In the genomic region with DNA sequence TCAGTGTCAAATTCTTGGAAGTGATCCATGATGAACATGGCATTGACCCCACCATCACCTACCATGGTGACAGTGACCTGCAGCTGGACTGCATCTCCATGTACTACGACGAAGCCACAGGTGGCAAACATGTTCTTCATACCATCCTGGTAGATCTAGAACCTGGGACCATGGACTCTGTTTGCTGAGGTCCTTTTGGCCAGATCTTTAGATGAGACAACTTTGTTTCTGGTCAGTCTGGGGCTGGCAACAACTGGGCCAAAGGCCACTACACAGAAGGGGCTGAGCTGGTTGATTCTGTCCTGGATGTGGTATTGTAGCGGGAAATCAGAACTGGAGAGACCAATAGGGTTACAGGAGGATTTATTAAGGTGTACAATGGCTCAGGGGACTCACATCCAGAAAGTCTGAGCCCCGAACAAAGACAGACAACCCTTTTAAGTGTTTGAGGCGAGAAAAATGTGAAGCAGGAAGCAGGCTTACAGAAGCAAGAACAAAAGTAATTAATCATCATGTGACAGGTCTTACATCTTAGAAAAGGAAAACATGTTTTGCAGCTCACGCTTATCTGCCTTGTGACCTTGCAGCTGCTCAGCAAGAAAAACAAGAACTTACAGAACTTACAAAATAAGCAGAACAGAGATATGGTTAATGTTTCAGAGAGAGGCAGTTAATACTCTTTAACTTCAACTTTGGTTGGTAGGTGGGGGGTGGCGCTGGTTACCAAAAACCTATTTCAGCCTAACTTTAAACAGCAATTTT, we compare ENCODE assay signal across 15 cellular contexts. TPM values are rescaled to one million over a fixed set of nuclear protein-coding genes. Genes with fewer than 3 reads are reported as not detected.
DNase-seq lines count a peak whose midpoint lies in the region; ATAC-seq, FAIRE-seq and TF ChIP-seq lines count a peak whose summit lies in the region.
"Had no signal": no experiment of that assay in that cellular context is flagged by ENCODE, and none has a peak within 500 bp of the region (broad histone marks: within the 10 kb centered on the region; RNA-seq: fewer than 3 reads in every experiment).

No MANE protein-coding gene starts in this region.

- H3K4me2 ChIP-seq in K562 (ENCODE audit: insufficient read depth, low read length), result peak overlapping the region; percentile 32

- no TSS peak for BruUV-seq in K562 (replicated peaks; lab: Mats Ljungman, UMichigan)

- no peak for TF ChIP-seq CTCF in K562 (IDR thresholded peaks at IDR 0.05 in 2 of 3, conservative IDR thresholded peaks at IDR 0.05 in 1 of 3; ENCODE audit: insufficient read depth in 2 of 3, low read depth in 1 of 3, low read length in 3 of 3)
- no peak for TF ChIP-seq CTCF in fibroblast of villous mesenchyme (IDR thresholded peaks at IDR 0.05; ENCODE audit: insufficient read depth, low read depth, low read length)

- peak; percentile 87 for ATAC-seq in K562

- H3K4me3 Mint-ChIP-seq in immature natural killer cell, result no peak overlapping the region
- H3K4me3 Mint-ChIP-seq: H9 had no signal

- CTCF ChIA-PET in K562 (lab: Yijun Ruan, JAX; ENCODE audit: low intra/inter-chr PET ratio), result no interaction called here

- peaks cover 0 to under 1% (median 0%) of the 10 kb centered on the region in 3 donors for H3K36me3 Mint-ChIP-seq in immature natural killer cell

- POLR2A ChIA-PET in K562 (lab: Yijun Ruan, JAX), result no interaction called here

- peaks cover 44% of the 10 kb centered on the region for H3K9me3 ChIP-seq in K562 (replicated peaks; ENCODE audit: control insufficient read depth, insufficient read depth, low read depth, low read length)

- H3K4me1 ChIP-seq in K562 (replicated peaks in 1 of 2; ENCODE audit: control insufficient read depth in 2 of 2, insufficient read depth in 2 of 2, low read length in 2 of 2), result peaks cover 0 to 24% of the 10 kb centered on the region in 2 experiments; a peak in 3 of 5 replicates
- H3K4me1 ChIP-seq: SJCRH30 had no signal

- no peak overlapping the region for H3K27ac Mint-ChIP-seq in immature natural killer cell
- H3K27ac Mint-ChIP-seq: H9 had no signal

- peak overlapping the region; percentile 17 for H2AFZ ChIP-seq in K562 (ENCODE audit: low read depth, low read length)

- DNase-seq in MV-4-11 (lab: John Stamatoyannopoulos, UW) (peak; percentile 23), K562 (ENCODE audit: extremely low read depth in 1 of 4, low spot score in 3 of 4) (peak in 2 of 4 experiments; percentile 24 to 77), fibroblast of villous mesenchyme (ENCODE audit: low read depth) (peak; percentile 3), SKM-1 treated with dmso at 0.1 percent for 144 hours (lab: John Stamatoyannopoulos, UW; ENCODE audit: unreplicated experiment) (no peak), NCI-H2227 (lab: John Stamatoyannopoulos, UW; ENCODE audit: unreplicated experiment) (no peak), immature natural killer cell (no peak), H54 (ENCODE audit: insufficient read length, low spot score) (no peak)
- DNase-seq: H9, NCI-H1105, NCI-H1694 treated with DMSO at 0.1 percent for 48 hours, NCI-H446, SJCRH30, SW 1271 had no signal

- TF ChIP-seq POLR2A in K562 (conservative IDR thresholded peaks at IDR 0.05) (no peak), H54 (IDR thresholded peaks at IDR 0.05; ENCODE audit: low read depth, low read length) (no peak)

- no peaks in the 10 kb centered on the region for H4K20me1 ChIP-seq in K562 (replicated peaks; ENCODE audit: control insufficient read depth, insufficient read depth, low read length)

- in situ Hi-C loops in K562 (cut with MboI), result no loop called here

- H3K9me1 ChIP-seq in K562 (ENCODE audit: control insufficient read depth, insufficient read depth, low read length), result no peaks in the 10 kb centered on the region

- FAIRE-seq in K562 (lab: Jason Lieb, UNC) (peak; percentile 69), H54 (lab: Jason Lieb, UNC) (no peak)
- FAIRE-seq: HTR-8/SVneo had no signal

- peak overlapping the region in 1 of 2 experiments; percentile 22; a peak in 1 of 4 replicates for H3K9ac ChIP-seq in K562 (ENCODE audit: insufficient read depth in 1 of 2, low read depth in 2 of 2, low read length in 2 of 2)

- peak; percentile 89 for TF ChIP-seq EP300 in K562 (IDR thresholded peaks at IDR 0.05; ENCODE audit: low read length)

- peak in 1 of 2 experiments; percentile 10; a peak in 1 of 4 replicates for TF ChIP-seq RAD21 in K562 (CRISPR knock-in tag; conservative IDR thresholded peaks at IDR 0.05 in 1 of 2, IDR thresholded peaks at IDR 0.05 in 1 of 2)

- no peaks in the 10 kb centered on the region for H3K79me2 ChIP-seq in K562 (ENCODE audit: control insufficient read depth, insufficient read depth, low read length)

- intact Hi-C loops in K562 (cut with micrococcal nuclease), result loop anchor here (10.0 kb wide), 1 partner anchor 172 kb away; no protein-coding TSS in a partner anchor

- 8% methylated on average over 7 of the region's 7 CpGs for WGBS in K562 (ENCODE audit: insufficient coverage, low coverage, missing lambda C conversion rate)

- H3K36me3 ChIP-seq in K562 (ENCODE audit: control insufficient read depth, insufficient read depth, low read length), result no peaks in the 10 kb centered on the region
- H3K36me3 ChIP-seq: SJCRH30 had no signal

- H3K4me1 Mint-ChIP-seq in immature natural killer cell, result no peaks in the 10 kb centered on the region

- H3K9me3 Mint-ChIP-seq in immature natural killer cell, result peaks cover 7 to 25% (median 16%) of the 10 kb centered on the region in 6 donors

- H3K27me3 ChIP-seq in K562 (ENCODE audit: control insufficient read depth in 2 of 2, insufficient read depth in 2 of 2, low read length in 2 of 2), result no peaks in the 10 kb centered on the region
- H3K27me3 ChIP-seq: SJCRH30 had no signal

- H3K27me3 Mint-ChIP-seq in immature natural killer cell (ENCODE audit: low read depth in 3 of 3), result peaks cover 0 to 7% (median 0%) of the 10 kb centered on the region in 3 donors

- H3K4me3 ChIP-seq in K562, result no peak overlapping the region
- H3K4me3 ChIP-seq in fibroblast of villous mesenchyme (ENCODE audit: low read depth, low read length), result no peak overlapping the region
- H3K4me3 ChIP-seq: SJCRH30 had no signal

- H3K27ac ChIP-seq in K562 (ENCODE audit: extremely low read depth, low read depth, low read length), result peak overlapping the region; percentile 69
- H3K27ac ChIP-seq: RWPE1, SJCRH30 had no signal

TF ChIP-seq in K562, 482 proteins besides CTCF, POLR2A, EP300 and RAD21 (continues in another document):
- TF ChIP-seq TAL1 (IDR thresholded peaks at IDR 0.05), result peak; percentile 89

RNA-seq across cellular contexts. Expression of a gene that starts 58.8 kb away (rescaled TPM):
- total RNA-seq in K562 (2011; cell fraction: chromatin; rRNA removed; ENCODE audit: low replicate concordance), result 1.1 and 2.6 TPM in 2 replicates
- total RNA-seq in K562 (2011; cell fraction: nucleolus; rRNA removed), result 1.7 and 2.0 TPM in 2 replicates
- 1.5 and 1.6 TPM in 2 replicates for total RNA-seq in K562 (2011; cell fraction: nucleoplasm; rRNA removed)
- total RNA-seq in K562 (2014; rRNA removed) (12.5 and 14.1 TPM in 2 replicates), K562 (2014; rRNA removed; fragmentation: Illumina TruSeq; extraction: Trizol) (4.7 and 6.0 TPM in 2 replicates), K562 (2015; rRNA removed; fragmentation: Illumina TruSeq; extraction: Trizol) (10.7 and 12.0 TPM in 2 replicates), K562 (2021) (12.7 and 15.3 TPM in 2 replicates), fibroblast of villous mesenchyme (5.2 and 10.8 TPM in 2 replicates)
- polyA plus RNA-seq in K562 (2011; rRNA removed) (0.47 and 1.0 TPM in 2 replicates), K562 (2014; fragmentation: Illumina TruSeq; extraction: Trizol) (10.0 and 10.9 TPM in 2 replicates), K562 (2014; fragmentation: Nextera tagmentation; extraction: Ambion mirVana) (under 1 TPM; 0.69 to 0.95 TPM), K562 (2014; rRNA removed) (8.7 and 9.6 TPM in 2 replicates), immature natural killer cell (under 1 TPM; 0.39 to 0.93 (median 0.59) TPM)
- 0.65 and 1.7 TPM in 2 replicates for polyA plus RNA-seq in K562 (2011; cell fraction: cytosol; rRNA removed)
- polyA plus RNA-seq in K562 (2011; cell fraction: nucleus; rRNA removed), result 0.55 and 2.0 TPM in 2 replicates
- polyA plus RNA-seq in K562 (2012), result 11.4 and 35.7 TPM in 2 replicates
- 0.54 and 1.2 TPM in 2 replicates for polyA minus RNA-seq in K562 (2011; rRNA and poly(A)+ RNA removed)
- 2.2 TPM in 1 of 2 replicates, not detected in the other for polyA minus RNA-seq in K562 (2011; cell fraction: cytosol; rRNA and poly(A)+ RNA removed)
- 0.67 and 1.5 TPM in 2 replicates for polyA minus RNA-seq in K562 (2011; cell fraction: nucleus; rRNA and poly(A)+ RNA removed)

Comparison
In these comparisons a context has a peak if more than half of its experiments do, and no peak if none do; other contexts are left out.
1. DNase-seq: peak in MV-4-11 (single experiment) and fibroblast of villous mesenchyme (single experiment); none in SKM-1 treated with dmso at 0.1 percent for 144 hours (single experiment), NCI-H2227 (single experiment), immature natural killer cell (0 of 3) and H54 (single experiment).